1 cellular context compared by ENCODE assay signal in genomic region chr9:129442791-129443511, GRCh38.
TF ChIP-seq lines count a peak whose summit lies in the region.

No MANE protein-coding gene starts in this region.

TF ChIP-seq in HepG2, 621 proteins besides CTCF, POLR2A, EP300 and RAD21 (continued from another document and continues in another):
- TF ChIP-seq ZNF574 (CRISPR knock-in tag; IDR thresholded peaks at IDR 0.05) (peak; percentile 53; the same call in 1 of the 2 replicates), HNRNPK (IDR thresholded peaks at IDR 0.05; ENCODE audit: low read depth, low read length, poor library complexity, severe bottlenecking) (no peak), ZSCAN12 (CRISPR knock-in tag; IDR thresholded peaks at IDR 0.05) (no peak), AHR (CRISPR knock-in tag; IDR thresholded peaks at IDR 0.05) (0 out of 2 replicates have a peak, but pooled peaks have one; percentile 65), REPIN1 (CRISPR knock-in tag; IDR thresholded peaks at IDR 0.05; ENCODE audit: borderline replicate concordance, low read depth) (no peak; the same call in 1 of the 2 replicates), ATF5 (CRISPR knock-in tag; IDR thresholded peaks at IDR 0.05; ENCODE audit: low read depth) (no peak), SNAPC5 (CRISPR knock-in tag; IDR thresholded peaks at IDR 0.05; ENCODE audit: borderline replicate concordance) (no peak; the same call in 1 of the 2 replicates), BRCA1 (CRISPR knock-in tag; IDR thresholded peaks at IDR 0.05) (no peak), HNRNPLL (IDR thresholded peaks at IDR 0.05; ENCODE audit: low read depth, low read length, poor library complexity, severe bottlenecking) (peak; percentile 18), ZBTB37 (CRISPR knock-in tag; IDR thresholded peaks at IDR 0.05) (no peak), ZNF713 (CRISPR knock-in tag; IDR thresholded peaks at IDR 0.05) (no peak), WIZ (CRISPR knock-in tag; IDR thresholded peaks at IDR 0.05) (no peak), HES4 (CRISPR knock-in tag; IDR thresholded peaks at IDR 0.05; ENCODE audit: borderline replicate concordance) (no peak), JARID2 (CRISPR knock-in tag; IDR thresholded peaks at IDR 0.05; ENCODE audit: insufficient replicate concordance) (no peak), KDM1A (CRISPR knock-in tag; IDR thresholded peaks at IDR 0.05) (no peak), ASH2L (IDR thresholded peaks at IDR 0.05; ENCODE audit: insufficient read length, low read depth, low read length) (no peak), NFE2L1 (CRISPR knock-in tag; IDR thresholded peaks at IDR 0.05; ENCODE audit: borderline replicate concordance) (0 out of 2 replicates have a peak, but pooled peaks have one; percentile 41), MBD4 (IDR thresholded peaks at IDR 0.05; ENCODE audit: borderline replicate concordance, low read length) (no peak), ZNF17 (CRISPR knock-in tag; IDR thresholded peaks at IDR 0.05) (no peak), RFXAP (CRISPR knock-in tag; IDR thresholded peaks at IDR 0.05; ENCODE audit: borderline replicate concordance) (0 out of 2 replicates have a peak, but pooled peaks have one; percentile 47), ZNF143 (CRISPR knock-in tag; IDR thresholded peaks at IDR 0.05) (no peak), ZFP1 (CRISPR knock-in tag; IDR thresholded peaks at IDR 0.05) (no peak), MIER3 (CRISPR knock-in tag; IDR thresholded peaks at IDR 0.05; ENCODE audit: borderline replicate concordance) (no peak), PHF8 (CRISPR knock-in tag; IDR thresholded peaks at IDR 0.05) (peak; percentile 29; the same call in 1 of the 2 replicates), RFX5 (IDR thresholded peaks at IDR 0.05; ENCODE audit: low read depth, low read length) (no peak), HINFP (CRISPR knock-in tag; IDR thresholded peaks at IDR 0.05; ENCODE audit: low read depth) (peak; percentile 49; the same call in 1 of the 2 replicates), ARID4A (CRISPR knock-in tag; IDR thresholded peaks at IDR 0.05; ENCODE audit: borderline replicate concordance) (peak; percentile 6; the same call in 1 of the 2 replicates), ERF (CRISPR knock-in tag; IDR thresholded peaks at IDR 0.05) (peak; percentile 47; the same call in 1 of the 2 replicates), FOXA3 (CRISPR knock-in tag; IDR thresholded peaks at IDR 0.05) (peak; percentile 41; the same call in 1 of the 2 replicates), ZNF44 (CRISPR knock-in tag; IDR thresholded peaks at IDR 0.05) (peak; percentile 79; the same call in 1 of the 2 replicates), CREB3 (CRISPR knock-in tag; IDR thresholded peaks at IDR 0.05) (no peak), SRY (CRISPR knock-in tag; IDR thresholded peaks at IDR 0.05) (no peak), ZMYM2 (CRISPR knock-in tag; IDR thresholded peaks at IDR 0.05) (no peak), IKZF4 (CRISPR knock-in tag; IDR thresholded peaks at IDR 0.05; ENCODE audit: borderline replicate concordance, low read depth, not compliant biosample characterization) (no peak), TFDP1 (CRISPR knock-in tag; IDR thresholded peaks at IDR 0.05; ENCODE audit: borderline replicate concordance) (no peak), MTA1 (CRISPR knock-in tag; IDR thresholded peaks at IDR 0.05; ENCODE audit: borderline replicate concordance) (peak; percentile 86; the same call in 1 of the 2 replicates), RFX3 (CRISPR knock-in tag; IDR thresholded peaks at IDR 0.05) (no peak), TEAD3 (CRISPR knock-in tag; optimal IDR thresholded peaks at IDR 0.05; ENCODE audit: borderline replicate concordance) (peak; percentile 64), ARNT (IDR thresholded peaks at IDR 0.05) (no peak), ZNF557 (CRISPR knock-in tag; IDR thresholded peaks at IDR 0.05) (no peak), KLF15 (CRISPR knock-in tag; IDR thresholded peaks at IDR 0.05; ENCODE audit: borderline replicate concordance) (no peak), SRSF9 (IDR thresholded peaks at IDR 0.05; ENCODE audit: borderline replicate concordance, insufficient read depth, low read depth, low read length, poor library complexity, severe bottlenecking) (no peak), YEATS4 (CRISPR knock-in tag; IDR thresholded peaks at IDR 0.05; ENCODE audit: borderline replicate concordance) (no peak; the same call in 1 of the 2 replicates), ZFP91 (CRISPR knock-in tag; IDR thresholded peaks at IDR 0.05; ENCODE audit: borderline replicate concordance) (peak; percentile 63; the same call in 1 of the 2 replicates), KAT7 (CRISPR knock-in tag; IDR thresholded peaks at IDR 0.05; ENCODE audit: borderline replicate concordance) (no peak), ZNF414 (CRISPR knock-in tag; IDR thresholded peaks at IDR 0.05) (no peak)
